8 cellular contexts compared by ENCODE assay signal in the genomic region with DNA sequence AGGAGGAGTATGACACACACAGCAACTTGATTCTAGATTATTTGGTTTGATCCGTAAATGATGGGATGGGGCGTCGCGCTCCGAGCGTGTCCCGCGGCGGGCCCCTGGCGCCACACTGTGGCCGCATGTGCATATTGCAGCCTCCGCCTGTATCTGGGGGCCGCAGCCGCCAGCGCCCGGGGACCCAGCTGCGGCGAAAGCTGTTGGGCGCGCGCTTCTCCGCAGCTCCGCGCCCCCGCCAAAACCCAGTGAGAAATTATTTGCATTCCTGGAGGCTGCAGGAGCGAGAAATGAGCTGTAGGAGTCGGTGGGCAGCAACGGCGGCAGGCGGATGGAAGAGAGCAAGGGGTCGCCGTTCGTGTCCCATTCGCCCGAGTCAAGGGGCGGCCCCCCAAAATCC. TPM values are rescaled to one million over a fixed set of nuclear protein-coding genes. Genes with fewer than 3 reads are reported as not detected.
A peak's percentile ranks its signal among the peaks of the same experiment; 100 is the strongest.
DNase-seq lines count a peak whose midpoint lies in the region; ATAC-seq and TF ChIP-seq lines count a peak whose summit lies in the region.
"Not testable (repeated sequence)": the region's sequence is repeated elsewhere in the genome, so short reads cannot be mapped to it uniquely, and the experiment has no call there.

No MANE protein-coding gene starts in this region.

- TF ChIP-seq CTCF in GM10248 (IDR thresholded peaks at IDR 0.05; ENCODE audit: control extremely low read depth, extremely low read depth, low read depth, missing control alignments) (peak; percentile 52), heart left ventricle (IDR thresholded peaks at IDR 0.05) (peak; percentile 8 to 61 (median 48)), thyroid gland (IDR thresholded peaks at IDR 0.05) (peak; percentile 15 to 62 (median 30))
- TF ChIP-seq CTCF in MM.1S (IDR thresholded peaks at IDR 0.05; ENCODE audit: low read length); osteoblast (IDR thresholded peaks at IDR 0.05; ENCODE audit: extremely low read depth, low read depth, low read length): not testable (repeated sequence)

- not testable (repeated sequence) for TF ChIP-seq POLR2A in heart left ventricle (IDR thresholded peaks at IDR 0.05); thyroid gland (IDR thresholded peaks at IDR 0.05)

- DNase-seq in GM10248 (ENCODE audit: extremely low spot score) (peak; percentile 53), MM.1S (peak; percentile 38), T-helper 22 cell (ENCODE audit: low read depth) (peak; percentile 4), anterior cingulate cortex (lab: John Stamatoyannopoulos, UW) (peak in 39 of 58 donors; percentile 1 to 48 (median 21)), heart left ventricle (peak; percentile 35 to 78 (median 48)), osteoblast (ENCODE audit: insufficient read length, low spot score, missing footprints) (peak; percentile 73), thyroid gland (peak; percentile 38 to 51)

- intact Hi-C loops in heart left ventricle (cut with DNase I); thyroid gland (cut with DNase I): not testable (repeated sequence)

- H3K9ac ChIP-seq in MM.1S (ENCODE audit: low read length) = not testable (repeated sequence)

- 0 to 1% methylated on average over 21 to 30 of the region's 36 CpGs; no CpG with 5 or more reads in 2 of the 4 donors for WGBS in heart left ventricle, 4 donors
- WGBS in thyroid gland, 2 donors = 0% methylated on average over 11 to 18 of the region's 36 CpGs

- H3K27ac ChIP-seq in MM.1S (ENCODE audit: low read length); osteoblast (ENCODE audit: low read depth, low read length): not testable (repeated sequence)
- H3K27ac ChIP-seq in heart left ventricle (peak overlapping the region; percentile 26 to 90 (median 84)), thyroid gland (peak overlapping the region; percentile 60 to 73 (median 67))

- POLR2A ChIA-PET in GM10248 (lab: Yijun Ruan, JAX) = not testable (repeated sequence)

- not testable (repeated sequence) for H3K36me3 ChIP-seq in MM.1S (replicated peaks; ENCODE audit: insufficient read depth, low read length); heart left ventricle; osteoblast (ENCODE audit: insufficient read depth, low read length); thyroid gland

- not testable (repeated sequence) for H3K4me3 ChIP-seq in MM.1S (ENCODE audit: low read length)
- H3K4me3 ChIP-seq in heart left ventricle (peak overlapping the region; percentile 41 to 90 (median 62)), osteoblast (ENCODE audit: insufficient read depth, low read length) (peak overlapping the region; percentile 67), thyroid gland (replicated peaks in 1 of 3) (peak overlapping the region in 1 of 3 donors; percentile 36)

- H3K4me1 ChIP-seq in MM.1S (ENCODE audit: low read length); heart left ventricle; osteoblast (ENCODE audit: insufficient read depth, low read length); thyroid gland: not testable (repeated sequence)

- not testable (repeated sequence) for H3K9me2 ChIP-seq in MM.1S (replicated peaks; ENCODE audit: insufficient read depth, low read length)

- not testable (repeated sequence) for H3K79me2 ChIP-seq in MM.1S (ENCODE audit: low read length); osteoblast (ENCODE audit: insufficient read depth, low read length)

- not testable (repeated sequence) for H3K9me3 ChIP-seq in MM.1S (replicated peaks; ENCODE audit: insufficient read depth, low read length); heart left ventricle; osteoblast (ENCODE audit: low read depth, low read length); thyroid gland

- CTCF ChIA-PET in GM10248 (lab: Yijun Ruan, JAX) = not testable (repeated sequence)

- H3F3A ChIP-seq in MM.1S (ENCODE audit: insufficient read depth, low read length) = not testable (repeated sequence)

- not testable (repeated sequence) for H3K4me2 ChIP-seq in MM.1S (ENCODE audit: low read depth, low read length)
- H3K4me2 ChIP-seq in osteoblast (ENCODE audit: insufficient read depth, low read length) = peak overlapping the region; percentile 64

- peak; percentile 68 for ATAC-seq in HG02571 (IDR thresholded peaks at IDR 0.05; ENCODE audit: unreplicated experiment)
- peak; percentile 69 to 86 (median 80) for ATAC-seq in heart left ventricle

- not testable (repeated sequence) for H2AFZ ChIP-seq in MM.1S (ENCODE audit: low read length); osteoblast (ENCODE audit: low read length)

- H4K20me1 ChIP-seq in MM.1S (ENCODE audit: insufficient read depth, low read length); osteoblast (ENCODE audit: insufficient read depth, low read length): not testable (repeated sequence)

- H3K27me3 ChIP-seq in MM.1S (replicated peaks; ENCODE audit: insufficient read depth, low read length); heart left ventricle; osteoblast (ENCODE audit: insufficient read depth, low read length); thyroid gland: not testable (repeated sequence)

RNA-seq across cellular contexts. Expression of a gene that starts 10.0 kb away (rescaled TPM):
- total RNA-seq in heart left ventricle = 10 to 100 TPM in 1 of 9 donors, 1 to 10 TPM in 6, under 1 TPM in 1, not detected in 1; 0.37 to 52.0 (median 1.9) TPM
- polyA plus RNA-seq in heart left ventricle = 1 to 10 TPM; 1.1 to 2.7 TPM
- 0.59 TPM in 1 of 2 replicates, not detected in the other for total RNA-seq in osteoblast
- total RNA-seq in thyroid gland = 10 to 100 TPM in 1 of 4 donors, 1 to 10 TPM in 3; 2.1 to 13.5 (median 2.4) TPM

Comparison
In these comparisons a context has a peak if more than half of its experiments do, and no peak if none do; other contexts are left out.
1. DNase-seq: peak in every context shown above with its lines; median percentile 73 in osteoblast; 53 in GM10248; 48 in heart left ventricle; 44 in thyroid gland; 38 in MM.1S; 21 in anterior cingulate cortex; 4 in T-helper 22 cell.